25 cellular contexts compared by ENCODE assay signal in genomic region chr3:24368605-24369004, GRCh38.
"Had no signal": no experiment of that assay in that cellular context is flagged by ENCODE, and none has a peak within 500 bp of the region (broad histone marks: within the 10 kb centered on the region; RNA-seq: fewer than 3 reads in every experiment).

No MANE protein-coding gene starts in this region.

- H3K4me1 ChIP-seq: prostate gland had no signal

- H3K36me3 ChIP-seq: left lung, lower lobe of right lung, pancreas, prostate gland, sigmoid colon, spleen, suprapubic skin, thoracic aorta, tibial artery, uterus had no signal

- H3K27me3 ChIP-seq: left lung, pancreas, sigmoid colon, spleen, suprapubic skin, tibial artery, uterus had no signal

- FAIRE-seq: keratinocyte, pancreas, small intestine had no signal

- DNase-seq: hippocampal formation; kidney glomerular epithelial cell; left colon; left lung; lower lobe of right lung; mammary epithelial cell; mesenchymal stem cell; naive thymus-derived CD8-positive, alpha-beta T cell; nucleus accumbens; pancreas; posterior cingulate gyrus; retina; right cardiac atrium; sigmoid colon; spleen; stimulated activated CD4-positive, alpha-beta T cell treated with anti-CD3 and anti-CD28 coated beads, Interleukin-4, amount 100 ng/mL, for 24 hours; stimulated activated naive CD4-positive, alpha-beta T cell; tibial artery; uterus had no signal

- H3K27ac ChIP-seq: left lung, lower lobe of right lung, pancreas, prostate gland, spleen, suprapubic skin, tibial artery, uterus had no signal

- ATAC-seq: left lung; lower lobe of right lung; naive thymus-derived CD8-positive, alpha-beta T cell; pancreas; right cardiac atrium; stimulated activated effector memory CD8-positive, alpha-beta T cell treated with anti-CD3 and anti-CD28 coated beads, Interleukin-12 subunit alpha, Interleukin-12 subunit beta, amount 100 ng/mL, for 72 hours had no signal

- H3K4me3 ChIP-seq: left lung, lower lobe of right lung, pancreas, prostate gland, sigmoid colon, spleen, suprapubic skin, thoracic aorta, tibial artery, uterus had no signal

- H3K9me3 ChIP-seq: left lung, lower lobe of right lung, pancreas, prostate gland, sigmoid colon, spleen, suprapubic skin, thoracic aorta, tibial artery, uterus had no signal
